In the genomic region with DNA sequence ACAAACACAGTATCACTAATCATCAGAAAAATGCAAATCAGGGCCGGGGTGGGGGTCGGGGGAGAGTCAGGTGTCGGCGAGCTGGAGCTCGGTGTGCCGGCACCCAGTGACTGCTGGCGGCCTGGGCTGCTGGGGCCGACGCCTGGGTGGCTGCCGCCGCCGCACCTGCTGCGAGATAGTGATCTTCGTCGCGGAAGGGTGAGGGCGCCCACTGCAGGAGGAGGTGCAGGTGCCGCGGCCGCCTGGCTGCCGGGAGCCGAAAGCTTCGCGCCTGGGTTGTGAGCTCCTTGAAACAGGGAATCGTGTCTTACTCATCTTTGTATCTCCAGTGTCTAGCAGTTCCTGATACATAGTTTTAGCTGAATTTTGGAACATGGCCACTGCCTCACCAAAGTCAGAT, we compare ENCODE assay signal across 8 cellular contexts.
DNase-seq lines count a peak whose midpoint lies in the region; ATAC-seq, FAIRE-seq and TF ChIP-seq lines count a peak whose summit lies in the region.

No MANE protein-coding gene starts in this region.

- peaks cover 10% of the 10 kb centered on the region for H3K4me1 Mint-ChIP-seq in CD14-positive monocyte
- H3K4me1 Mint-ChIP-seq in nephron progenitor cell: no peaks in the 10 kb centered on the region

- H3K36me3 ChIP-seq in bronchial epithelial cell (ENCODE audit: control insufficient read depth, insufficient read depth, low read length): no peaks in the 10 kb centered on the region

- H3K27ac Mint-ChIP-seq in CD14-positive monocyte (no peak overlapping the region), nephron progenitor cell (no peak overlapping the region)

- H3K9me3 Mint-ChIP-seq in CD14-positive monocyte: peaks cover 0 to 3% (median 0%) of the 10 kb centered on the region in 7 donors
- H3K9me3 Mint-ChIP-seq in nephron progenitor cell: peaks cover 4% of the 10 kb centered on the region

- H3K4me3 ChIP-seq in bronchial epithelial cell (ENCODE audit: low read depth, low read length): no peak overlapping the region

- DNase-seq in CD14-positive monocyte (ENCODE audit: low spot score) (no peak), RPMI8226 (peak; percentile 87), bronchial epithelial cell (ENCODE audit: low read depth) (peak; percentile 29), nephron progenitor cell (peak; percentile 43), NCI-H2196 (lab: John Stamatoyannopoulos, UW; ENCODE audit: unreplicated experiment) (no peak), AG08396 (ENCODE audit: low spot score) (no peak)

- H3K4me3 Mint-ChIP-seq in CD14-positive monocyte: peak overlapping the region; percentile 48 to 66
- no peak overlapping the region for H3K4me3 Mint-ChIP-seq in nephron progenitor cell

- peaks cover 3 to 11% (median 10%) of the 10 kb centered on the region in 3 donors for H3K27me3 Mint-ChIP-seq in CD14-positive monocyte (ENCODE audit: low read depth in 3 of 3)
- peaks cover 51% of the 10 kb centered on the region for H3K27me3 Mint-ChIP-seq in nephron progenitor cell (ENCODE audit: low read depth, poor library complexity)

- ATAC-seq in GM19043 (IDR thresholded peaks at IDR 0.05; ENCODE audit: low read depth, unreplicated experiment): peak; percentile 97
- peak; percentile 91 for ATAC-seq in HG03095 (IDR thresholded peaks at IDR 0.05; ENCODE audit: unreplicated experiment)

- H3K36me3 Mint-ChIP-seq in CD14-positive monocyte: no peaks in the 10 kb centered on the region
- no peaks in the 10 kb centered on the region for H3K36me3 Mint-ChIP-seq in nephron progenitor cell (ENCODE audit: low read depth)

- TF ChIP-seq CTCF in CD14-positive monocyte (IDR thresholded peaks at IDR 0.05) (no peak), bronchial epithelial cell (IDR thresholded peaks at IDR 0.05; ENCODE audit: insufficient read depth, low read length, severe bottlenecking) (peak; percentile 66), nephron progenitor cell (IDR thresholded peaks at IDR 0.05) (no peak)

- H3K27me3 ChIP-seq in bronchial epithelial cell (ENCODE audit: control insufficient read depth, insufficient read depth, low read length): no peaks in the 10 kb centered on the region

- intact Hi-C loops in CD14-positive monocyte (cut with micrococcal nuclease): no loop called here

- no peak for FAIRE-seq in bronchial epithelial cell (lab: Jason Lieb, UNC)

Comparison
In these comparisons a context has a peak if more than half of its experiments do, and no peak if none do; other contexts are left out.
1. DNase-seq: peak in RPMI8226 (single experiment), bronchial epithelial cell (single experiment) and nephron progenitor cell (single experiment); none in CD14-positive monocyte (single experiment), NCI-H2196 (single experiment) and AG08396 (single experiment).